15 cellular contexts compared by ENCODE assay signal in the genomic region with DNA sequence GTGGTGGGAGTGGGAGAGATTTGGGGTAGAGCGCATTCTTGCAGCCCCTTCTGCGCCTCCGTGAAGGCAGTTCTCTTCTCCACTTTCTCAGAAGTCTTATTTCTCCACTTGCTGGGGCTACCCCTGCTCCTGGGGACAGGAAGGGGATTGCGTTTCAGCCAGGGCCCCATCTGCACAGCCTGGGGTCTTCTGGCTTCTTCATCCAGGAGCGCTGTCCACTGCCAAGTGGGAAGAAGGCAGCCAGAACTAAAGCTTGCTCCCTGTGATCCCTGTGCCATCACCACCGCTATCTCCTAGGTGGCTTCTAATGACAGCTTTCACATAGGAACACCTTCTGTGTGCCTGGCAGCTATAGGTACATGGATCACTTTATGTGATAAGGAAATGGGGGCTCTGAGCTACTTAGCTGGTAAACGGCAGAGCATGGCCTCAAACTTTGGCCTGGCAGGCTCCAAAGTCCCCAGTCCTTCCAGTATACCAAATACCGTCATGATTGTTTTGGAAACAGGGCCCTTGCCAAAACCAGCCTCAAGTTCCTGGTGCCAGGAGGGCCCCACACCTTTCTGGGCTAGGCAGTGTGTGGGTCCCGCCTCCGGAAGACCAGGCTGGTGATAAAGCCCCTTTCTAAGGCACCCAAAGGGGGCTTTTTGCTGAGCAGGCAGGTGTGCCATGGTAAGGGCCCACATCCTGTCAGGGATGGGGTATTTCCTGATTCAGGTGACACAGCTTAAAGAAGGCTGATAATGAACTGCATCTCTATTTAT.
A peak's percentile ranks its signal among the peaks of the same experiment; 100 is the strongest.
DNase-seq lines count a peak whose midpoint lies in the region; ATAC-seq, FAIRE-seq and TF ChIP-seq lines count a peak whose summit lies in the region.
"Had no signal": no experiment of that assay in that cellular context is flagged by ENCODE, and none has a peak within 500 bp of the region (broad histone marks: within the 10 kb centered on the region; RNA-seq: fewer than 3 reads in every experiment).

No MANE protein-coding gene starts in this region.

- no peak overlapping the region for H3K4ac ChIP-seq in H1 (replicated peaks; ENCODE audit: insufficient read length, low read depth, low read length)

- H3F3A ChIP-seq in DOHH2 (ENCODE audit: control insufficient read depth, insufficient read depth), result no peaks in the 10 kb centered on the region

- H3K23ac ChIP-seq in H1 (ENCODE audit: insufficient read length), result no peak overlapping the region

- H4K5ac ChIP-seq in H1 (ENCODE audit: insufficient read length, low read depth, low read length), result no peak overlapping the region

- H3K9ac ChIP-seq in H1 (replicated peaks in 1 of 4; ENCODE audit: extremely low read depth in 1 of 4, low read depth in 3 of 4, low read length in 3 of 4), result no peak overlapping the region

- H3K23me2 ChIP-seq in H1 (ENCODE audit: low read depth, low read length), result no peaks in the 10 kb centered on the region

- H3K4me1 ChIP-seq in DOHH2 (ENCODE audit: control insufficient read depth, low read length) (no peaks in the 10 kb centered on the region), H1 (replicated peaks in 1 of 4; ENCODE audit: control insufficient read depth in 3 of 4, insufficient read depth in 4 of 4, low read length in 3 of 4) (peaks cover 8 to 21% (median 9%) of the 10 kb centered on the region in 4 experiments; a peak in 6 of 7 replicates), mucosa of descending colon (ENCODE audit: low read depth) (no peaks in the 10 kb centered on the region)
- H3K4me1 ChIP-seq: breast epithelium, psoas muscle, spleen had no signal

- no peak for TF ChIP-seq RAD21 in H1 (IDR thresholded peaks at IDR 0.05 in 1 of 2, conservative IDR thresholded peaks at IDR 0.05 in 1 of 2; ENCODE audit: low read depth in 2 of 2, low read length in 2 of 2)

- no peaks in the 10 kb centered on the region for H3K9me2 ChIP-seq in DOHH2 (replicated peaks; ENCODE audit: control insufficient read depth, low read length)

- TF ChIP-seq EP300 in H1 (IDR thresholded peaks at IDR 0.05; ENCODE audit: borderline replicate concordance in 1 of 2, low read depth in 2 of 2, low read length in 2 of 2), result no peak

- H2BK5ac ChIP-seq in H1 (ENCODE audit: low read depth, low read length), result no peak overlapping the region

- intact Hi-C loops in mucosa of descending colon (cut with DNase I, micrococcal nuclease), result no loop called here

- no peaks in the 10 kb centered on the region for H3K9me3 ChIP-seq in DOHH2 (ENCODE audit: control insufficient read depth, insufficient read depth, low read length)
- H3K9me3 ChIP-seq in H1 (ENCODE audit: insufficient read depth in 2 of 2, low read depth in 1 of 2, low read length in 1 of 2), result no peaks in the 10 kb centered on the region
- H3K9me3 ChIP-seq in mucosa of descending colon, result no peaks in the 10 kb centered on the region
- H3K9me3 ChIP-seq: breast epithelium, psoas muscle, spleen, suprapubic skin had no signal

- H2BK15ac ChIP-seq in H1 (ENCODE audit: low read length), result no peak overlapping the region

- no peaks in the 10 kb centered on the region for H3K36me3 ChIP-seq in DOHH2 (ENCODE audit: control insufficient read depth, low read length)
- no peaks in the 10 kb centered on the region for H3K36me3 ChIP-seq in H1 (ENCODE audit: control insufficient read depth in 2 of 4, insufficient read depth in 4 of 4, low read length in 3 of 4)
- H3K36me3 ChIP-seq in mucosa of descending colon (ENCODE audit: low read depth), result no peaks in the 10 kb centered on the region
- H3K36me3 ChIP-seq: breast epithelium, spleen, suprapubic skin had no signal

- H4K91ac ChIP-seq in H1 (replicated peaks; ENCODE audit: insufficient read length, low read length), result no peak overlapping the region

- H3K4me3 ChIP-seq in DOHH2 (ENCODE audit: low read length), result no peak overlapping the region
- H3K4me3 ChIP-seq in H1 (ENCODE audit: extremely low read depth in 1 of 4, insufficient read depth in 2 of 4, low read depth in 3 of 4, low read length in 4 of 4), result peak overlapping the region in 1 of 4 experiments; percentile 41; a peak in 2 of 8 replicates
- H3K4me3 ChIP-seq in mucosa of descending colon, result no peak overlapping the region
- H3K4me3 ChIP-seq: breast epithelium, spleen, suprapubic skin had no signal

- H3K79me2 ChIP-seq in DOHH2 (ENCODE audit: control insufficient read depth, low read length) (no peaks in the 10 kb centered on the region), H1 (ENCODE audit: control insufficient read depth in 1 of 2, insufficient read depth in 2 of 2, low read length in 2 of 2) (no peaks in the 10 kb centered on the region)

- no peak overlapping the region for H3K14ac ChIP-seq in H1 (ENCODE audit: insufficient read length)

- no peak overlapping the region for H4K8ac ChIP-seq in H1 (ENCODE audit: extremely low read depth, insufficient read depth, low read length)

- no peak overlapping the region for H3K56ac ChIP-seq in H1 (replicated peaks; ENCODE audit: insufficient read length, low read depth, low read length)

- no peak for TF ChIP-seq POLR2A in H1 (IDR thresholded peaks at IDR 0.05; ENCODE audit: control extremely low read depth in 1 of 2, low read depth in 2 of 2, low read length in 2 of 2)

- H4K20me1 ChIP-seq in DOHH2 (ENCODE audit: control insufficient read depth, insufficient read depth, low read depth, low read length), result no peaks in the 10 kb centered on the region
- H4K20me1 ChIP-seq in H1 (replicated peaks in 1 of 2; ENCODE audit: control insufficient read depth in 1 of 2, insufficient read depth in 2 of 2, low read length in 2 of 2), result no peaks in the 10 kb centered on the region

- H2AK5ac ChIP-seq in H1 (ENCODE audit: low read depth, low read length), result no peak overlapping the region

- H2BK20ac ChIP-seq in H1 (ENCODE audit: low read length), result peak overlapping the region; percentile 56

- peak; percentile 9 for ATAC-seq in mucosa of descending colon
- ATAC-seq in GM21528 (IDR thresholded peaks at IDR 0.05; ENCODE audit: low FRiP score, unreplicated experiment), result no peak
- no peak for ATAC-seq in GM18498 (IDR thresholded peaks at IDR 0.05; ENCODE audit: unreplicated experiment)
- ATAC-seq: activated CD4-positive, alpha-beta T cell treated with anti-CD3 and anti-CD28 coated beads for 36 hours; naive thymus-derived CD8-positive, alpha-beta T cell had no signal

- no peaks in the 10 kb centered on the region for H3K27me3 ChIP-seq in DOHH2 (ENCODE audit: control insufficient read depth, low read length)
- H3K27me3 ChIP-seq in H1 (replicated peaks in 1 of 4; ENCODE audit: control insufficient read depth in 3 of 4, extremely low read depth in 1 of 4, insufficient read depth in 3 of 4, low read length in 3 of 4), result peaks cover 0 to 11% (median 4%) of the 10 kb centered on the region in 4 experiments; a peak in 4 of 7 replicates

- H3K4me2 ChIP-seq in DOHH2 (ENCODE audit: low read length) (no peak overlapping the region), H1 (ENCODE audit: insufficient read depth in 1 of 2, low read depth in 2 of 2, low read length in 2 of 2) (peak overlapping the region; percentile 6 to 67)

- 53% methylated on average over 8 of the region's 10 CpGs; no CpG with 5 or more reads in 1 of the 2 experiments for WGBS in H1 (ENCODE audit: extremely low coverage in 1 of 2, insufficient coverage in 1 of 2, insufficient read length in 1 of 2, insufficient replicate concordance in 2 of 2, low coverage in 1 of 2, low lambda C conversion rate in 2 of 2, missing lambda C conversion rate in 1 of 2), 2 experiments

- peak overlapping the region; percentile 71; the same call in 1 of the 2 replicates for H2BK12ac ChIP-seq in H1 (ENCODE audit: low read depth, low read length)

- CTCF ChIA-PET in H1 (lab: Charles Lee; ENCODE audit: partially characterized antibody), result interaction anchor here (0.7 to 6.2 kb wide), 39 partner anchors 10 to 480 kb away, joined by 3 to 60 read pairs (median 4); no protein-coding TSS in a partner anchor

- FAIRE-seq in H1 (lab: Jason Lieb, UNC), result no peak
- FAIRE-seq: endothelial cell of umbilical vein had no signal

- H3K18ac ChIP-seq in H1 (ENCODE audit: extremely low read depth, low read length), result peak overlapping the region; percentile 53

- H2AFZ ChIP-seq in H1 (ENCODE audit: low read length), result peak overlapping the region; percentile 52; the same call in 1 of the 2 replicates

- no peak overlapping the region for H2BK120ac ChIP-seq in H1 (replicated peaks; ENCODE audit: low read depth, low read length)

- POLR2A ChIA-PET in H1 (lab: Charles Lee; ENCODE audit: partially characterized antibody), result interaction anchor here (0.7 kb wide), 1 partner anchor 72 kb away, joined by 3 read pairs; no protein-coding TSS in a partner anchor

- H3K27ac ChIP-seq in DOHH2 (ENCODE audit: low read depth, low read length) (no peak overlapping the region), H1 (ENCODE audit: low read depth, low read length) (no peak overlapping the region)
- H3K27ac ChIP-seq: breast epithelium, psoas muscle, spleen, suprapubic skin had no signal

- TF ChIP-seq CTCF in DOHH2 (IDR thresholded peaks at IDR 0.05; ENCODE audit: low read depth, low read length, poor library complexity, severe bottlenecking), result peak; percentile 16
- peak; percentile 37 for TF ChIP-seq CTCF in LNCAP (IDR thresholded peaks at IDR 0.05)
- no peak for TF ChIP-seq CTCF in H1 (IDR thresholded peaks at IDR 0.05; ENCODE audit: control extremely low read depth in 1 of 3, insufficient read depth in 1 of 3, low read depth in 1 of 3, low read length in 3 of 3)
- no peak for TF ChIP-seq CTCF in mucosa of descending colon (IDR thresholded peaks at IDR 0.05)
- no peak for TF ChIP-seq CTCF in GM20000 (IDR thresholded peaks at IDR 0.05; ENCODE audit: extremely low read depth, missing control alignments)

- H3K79me1 ChIP-seq in H1 (ENCODE audit: low read depth, low read length), result no peaks in the 10 kb centered on the region

- DNase-seq in H1 (ENCODE audit: low read depth in 1 of 2, low spot score in 2 of 2), result no peak
- no peak for DNase-seq in mucosa of descending colon
- no peak for DNase-seq in GM20000 (ENCODE audit: low spot score)
- DNase-seq in SIG-M5 (lab: John Stamatoyannopoulos, UW), result no peak
- DNase-seq: spleen had no signal

TF ChIP-seq in H1, 55 proteins besides CTCF, POLR2A, EP300 and RAD21:
- peak; percentile 2 for TF ChIP-seq CTBP2 (IDR thresholded peaks at IDR 0.05; ENCODE audit: borderline replicate concordance, insufficient read depth, insufficient read length, low read length)
- no peak for TF ChIP-seq SIRT6 (IDR thresholded peaks at IDR 0.05; ENCODE audit: low read length)
- TF ChIP-seq KDM4A (IDR thresholded peaks at IDR 0.05; ENCODE audit: low read depth, low read length, severe bottlenecking), result peak; percentile 11
- TF ChIP-seq SUZ12 (IDR thresholded peaks at IDR 0.05; ENCODE audit: low read length), result peak; percentile 34

Comparison
In these comparisons a context has a peak if more than half of its experiments do, and no peak if none do; other contexts are left out.
1. CTCF ChIP-seq: peak in DOHH2 (single experiment) and LNCAP (single experiment); none in H1 (0 of 3), mucosa of descending colon (single experiment) and GM20000 (single experiment).